In the genomic region with DNA sequence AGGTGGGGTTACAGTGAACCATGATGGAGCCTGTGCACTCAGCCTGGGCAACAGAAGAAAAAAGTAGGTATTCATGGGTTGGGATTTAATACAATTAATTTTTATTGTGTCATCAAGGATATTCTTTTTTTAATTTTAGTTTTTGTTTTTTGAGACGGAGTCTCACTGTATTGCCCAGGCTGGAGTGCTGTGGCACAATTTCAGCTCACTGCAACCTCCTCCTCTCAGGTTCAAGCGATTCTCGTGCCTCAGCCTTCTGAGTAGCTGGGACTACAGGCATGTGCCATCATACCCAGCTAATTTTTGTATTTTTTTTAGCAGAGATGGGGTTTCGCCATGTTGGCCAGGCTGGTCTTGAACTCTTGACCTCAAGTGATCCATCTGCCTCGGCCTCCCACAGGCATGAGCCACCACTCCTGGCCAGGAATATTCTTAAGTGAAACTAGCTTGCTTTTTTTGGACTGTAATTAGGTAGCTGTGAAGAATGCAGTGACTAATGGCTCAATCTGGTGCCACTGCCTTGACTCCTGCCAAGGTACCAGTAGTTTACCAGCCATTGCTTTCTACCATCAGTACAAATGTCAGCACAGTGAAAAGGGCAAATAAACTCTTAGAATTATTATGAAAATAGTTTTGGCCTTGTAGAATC, we compare ENCODE assay signal across 12 cellular contexts. TPM values are rescaled to one million over a fixed set of nuclear protein-coding genes. Genes with fewer than 3 reads are reported as not detected.
DNase-seq lines count a peak whose midpoint lies in the region; ATAC-seq, FAIRE-seq and TF ChIP-seq lines count a peak whose summit lies in the region.
"Had no signal": no experiment of that assay in that cellular context is flagged by ENCODE, and none has a peak within 500 bp of the region (broad histone marks: within the 10 kb centered on the region; RNA-seq: fewer than 3 reads in every experiment).

No MANE protein-coding gene starts in this region.

- peak overlapping the region; percentile 64 for H3K27ac Mint-ChIP-seq in HFFc6
- no peak overlapping the region for H3K27ac Mint-ChIP-seq in activated naive CD4-positive, alpha-beta T cell treated with anti-CD3 and anti-CD28 coated beads, Interleukin-2, amount 10 ng/mL, durations not matched to agents 7 days and 5 days
- H3K27ac Mint-ChIP-seq: CD8-positive, alpha-beta memory T cell had no signal

- intact Hi-C loops in left ventricle myocardium superior (cut with micrococcal nuclease), result no loop called here

- no peaks in the 10 kb centered on the region for H3K9me3 ChIP-seq in A549
- H3K9me3 ChIP-seq: lower lobe of right lung, SJCRH30, upper lobe of right lung had no signal

- peaks cover 2% of the 10 kb centered on the region; the same call in 1 of the 2 replicates for H3K27me3 Mint-ChIP-seq in HFFc6 (ENCODE audit: insufficient read depth)
- peaks cover 4% of the 10 kb centered on the region for H3K27me3 Mint-ChIP-seq in activated naive CD4-positive, alpha-beta T cell treated with anti-CD3 and anti-CD28 coated beads, Interleukin-2, amount 10 ng/mL, durations not matched to agents 7 days and 5 days
- H3K27me3 Mint-ChIP-seq: CD8-positive, alpha-beta memory T cell had no signal

- no peak for TF ChIP-seq POLR2A in A549 (IDR thresholded peaks at IDR 0.05; ENCODE audit: low read length)

- 82% methylated on average over 5 of the region's 5 CpGs for WGBS in A549 (ENCODE audit: missing lambda C conversion rate)

- POLR2A ChIA-PET in A549 (lab: Yijun Ruan, JAX), result no interaction called here

- H3K4me1 ChIP-seq in A549, result peaks cover 39% of the 10 kb centered on the region

- H3K36me3 Mint-ChIP-seq in HFFc6 (ENCODE audit: low read depth), result peaks cover 4% of the 10 kb centered on the region; the same call in 1 of the 2 replicates
- peaks cover 10% of the 10 kb centered on the region for H3K36me3 Mint-ChIP-seq in activated naive CD4-positive, alpha-beta T cell treated with anti-CD3 and anti-CD28 coated beads, Interleukin-2, amount 10 ng/mL, durations not matched to agents 7 days and 5 days

- FAIRE-seq in A549 (lab: Jason Lieb, UNC), result no peak

- H3K27ac ChIP-seq in A549, result 0 out of 6 replicates have a peak overlapping the region, but pooled peaks of 1 of the 2 experiments have one; percentile 12
- H3K27ac ChIP-seq: lower lobe of right lung, SJCRH30, upper lobe of right lung had no signal

- DNase-seq in A549 (ENCODE audit: low read depth in 1 of 2, low spot score in 1 of 2) (no peak), HFFc6 (peak; percentile 70), amniotic epithelial cell (ENCODE audit: low read depth) (peak; percentile 75), left ventricle myocardium superior (no peak), ureter (ENCODE audit: low spot score) (no peak), inferior parietal cortex (ENCODE audit: extremely low spot score) (no peak), activated T-cell treated with anti-CD3 and anti-CD28 coated beads for 4 hours (no peak)
- DNase-seq in activated naive CD4-positive, alpha-beta T cell treated with anti-CD3 and anti-CD28 coated beads, Interleukin-2, amount 10 ng/mL, durations not matched to agents 7 days and 5 days, result no peak
- DNase-seq: CD8-positive, alpha-beta memory T cell; lower lobe of right lung; SJCRH30; upper lobe of right lung had no signal

- TF ChIP-seq EP300 in A549 (IDR thresholded peaks at IDR 0.05), result no peak

- H3K4me3 ChIP-seq in A549, result no peak overlapping the region
- H3K4me3 ChIP-seq: lower lobe of right lung, SJCRH30, upper lobe of right lung had no signal

- ATAC-seq in A549 (no peak), left ventricle myocardium superior (peak; percentile 21)
- ATAC-seq: lower lobe of right lung, upper lobe of right lung had no signal

- peaks cover 54% of the 10 kb centered on the region for H3K4me1 Mint-ChIP-seq in HFFc6 (ENCODE audit: low read depth)
- peaks cover 38% of the 10 kb centered on the region for H3K4me1 Mint-ChIP-seq in activated naive CD4-positive, alpha-beta T cell treated with anti-CD3 and anti-CD28 coated beads, Interleukin-2, amount 10 ng/mL, durations not matched to agents 7 days and 5 days

- H3K4me2 ChIP-seq in A549, result peak overlapping the region; percentile 1; the same call in 1 of the 3 replicates

- CTCF ChIA-PET in A549 (lab: Yijun Ruan, JAX), result interaction anchor here (1.3 to 5.5 kb wide), 3 partner anchors 12 to 35 kb away, joined by 4 to 34 read pairs (median 6); no protein-coding TSS in a partner anchor
- CTCF ChIA-PET in activated naive CD4-positive, alpha-beta T cell treated with anti-CD3 and anti-CD28 coated beads, Interleukin-2, amount 10 ng/mL, durations not matched to agents 7 days and 5 days (lab: Charles Lee), result interaction anchor here (1.4 to 1.7 kb wide), 2 partner anchors 33 to 35 kb away, joined by 3 to 4 read pairs; no protein-coding TSS in a partner anchor

- no peak for TF ChIP-seq RAD21 in A549 (conservative IDR thresholded peaks at IDR 0.05 in 1 of 2, IDR thresholded peaks at IDR 0.05 in 1 of 2)

- peak overlapping the region; percentile 68 for H3K4me3 Mint-ChIP-seq in HFFc6
- no peak overlapping the region for H3K4me3 Mint-ChIP-seq in activated naive CD4-positive, alpha-beta T cell treated with anti-CD3 and anti-CD28 coated beads, Interleukin-2, amount 10 ng/mL, durations not matched to agents 7 days and 5 days

- TF ChIP-seq CTCF in A549 (IDR thresholded peaks at IDR 0.05) (no peak), HFFc6 (IDR thresholded peaks at IDR 0.05) (no peak)

- no peaks in the 10 kb centered on the region for H3K9me3 Mint-ChIP-seq in HFFc6
- H3K9me3 Mint-ChIP-seq in activated naive CD4-positive, alpha-beta T cell treated with anti-CD3 and anti-CD28 coated beads, Interleukin-2, amount 10 ng/mL, durations not matched to agents 7 days and 5 days, result no peaks in the 10 kb centered on the region
- H3K9me3 Mint-ChIP-seq: CD8-positive, alpha-beta memory T cell had no signal

TF ChIP-seq in A549, 52 proteins besides CTCF, POLR2A, EP300 and RAD21:
- TF ChIP-seq HOXB5 (CRISPR knock-in tag; IDR thresholded peaks at IDR 0.05) (no peak), ZC3H11A (IDR thresholded peaks at IDR 0.05) (no peak), NFE2L2 (conservative IDR thresholded peaks at IDR 0.05; ENCODE audit: low read length) (no peak), NR3C1 (IDR thresholded peaks at IDR 0.05) (no peak), CHD4 (IDR thresholded peaks at IDR 0.05; ENCODE audit: borderline replicate concordance) (no peak), CEBPB (IDR thresholded peaks at IDR 0.05) (no peak), RFX5 (IDR thresholded peaks at IDR 0.05) (no peak), EHF (CRISPR knock-in tag; IDR thresholded peaks at IDR 0.05) (no peak), CBX2 (IDR thresholded peaks at IDR 0.05; ENCODE audit: borderline replicate concordance, low read depth) (no peak), TFCP2L1 (CRISPR knock-in tag; IDR thresholded peaks at IDR 0.05) (no peak), ZFP36 (IDR thresholded peaks at IDR 0.05; ENCODE audit: borderline replicate concordance, partially characterized antibody) (no peak), EHMT2 (IDR thresholded peaks at IDR 0.05; ENCODE audit: low read depth) (no peak), RCOR1 (IDR thresholded peaks at IDR 0.05; ENCODE audit: low read depth, low read length) (no peak)
- TF ChIP-seq, protein P1, sequence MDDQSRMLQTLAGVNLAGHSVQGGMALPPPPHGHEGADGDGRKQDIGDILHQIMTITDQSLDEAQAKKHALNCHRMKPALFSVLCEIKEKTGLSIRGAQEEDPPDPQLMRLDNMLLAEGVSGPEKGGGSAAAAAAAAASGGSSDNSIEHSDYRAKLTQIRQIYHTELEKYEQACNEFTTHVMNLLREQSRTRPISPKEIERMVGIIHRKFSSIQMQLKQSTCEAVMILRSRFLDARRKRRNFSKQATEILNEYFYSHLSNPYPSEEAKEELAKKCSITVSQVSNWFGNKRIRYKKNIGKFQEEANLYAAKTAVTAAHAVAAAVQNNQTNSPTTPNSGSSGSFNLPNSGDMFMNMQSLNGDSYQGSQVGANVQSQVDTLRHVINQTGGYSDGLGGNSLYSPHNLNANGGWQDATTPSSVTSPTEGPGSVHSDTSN (IDR thresholded peaks at IDR 0.05), result no peak
TF ChIP-seq in A549: peak in this region for 0.

RNA-seq across cellular contexts. Expression of a gene that starts 4.8 kb away (rescaled TPM):
- polyA plus RNA-seq in A549 (2011; rRNA removed) (10.5 and 11.6 TPM in 2 replicates), A549 (2017; fragmentation: RNase III; extraction: RNeasy Plus Mini Kit Qiagen cat#74134 plus additional on column Dnase treatment) (12.0 to 13.5 TPM (median 13.5 TPM) in 3 replicates)
- 4.1 and 4.8 TPM in 2 replicates for polyA plus RNA-seq in A549 (2012; cell fraction: cytosol; rRNA removed)
- polyA plus RNA-seq in A549 (2012; cell fraction: nucleus; rRNA removed), result 3.6 and 4.9 TPM in 2 replicates
- 11.1 and 12.2 TPM in 2 replicates for polyA minus RNA-seq in A549 (2011; rRNA and poly(A)+ RNA removed)
- 10 to 100 TPM; 13.3 to 14.2 (median 13.5) TPM for total RNA-seq in HFFc6 (2021; fragmentation: NEBNext Ultra II Directional; extraction: Animal tissue kit (Norgen Biotek cat#: 25700))
- total RNA-seq in left ventricle myocardium superior (7.4 TPM), ureter (10.0 TPM)

Comparison
In these comparisons a context has a peak if more than half of its experiments do, and no peak if none do; other contexts are left out.
1. DNase-seq: peak in HFFc6 (single experiment) and amniotic epithelial cell (single experiment); none in A549 (0 of 2), left ventricle myocardium superior (single experiment), activated naive CD4-positive, alpha-beta T cell treated with anti-CD3 and anti-CD28 coated beads, Interleukin-2, amount 10 ng/mL, durations not matched to agents 7 days and 5 days (single experiment), ureter (single experiment), inferior parietal cortex (single experiment) and activated T-cell treated with anti-CD3 and anti-CD28 coated beads for 4 hours (single experiment).